Comparison of ENCODE assay signal across 15 cellular contexts in genomic region chr1:244414543-244414942, GRCh38. TPM values are rescaled to one million over a fixed set of nuclear protein-coding genes. Genes with fewer than 3 reads are reported as not detected.
DNase-seq lines count a peak whose midpoint lies in the region; ATAC-seq and TF ChIP-seq lines count a peak whose summit lies in the region.
"Had no signal": no experiment of that assay in that cellular context is flagged by ENCODE, and none has a peak within 500 bp of the region (broad histone marks: within the 10 kb centered on the region; RNA-seq: fewer than 3 reads in every experiment).

No MANE protein-coding gene starts in this region.

- no peaks in the 10 kb centered on the region for H3K9me3 ChIP-seq in cardiac muscle cell (ENCODE audit: low read depth)
- H3K9me3 ChIP-seq: adrenal gland, esophagus muscularis mucosa, left ventricle myocardium inferior had no signal

- DNase-seq in cardiac muscle cell (ENCODE audit: low read depth in 1 of 2, low spot score in 1 of 2) (peak in 1 of 2 donors; percentile 77), cardiac septum (ENCODE audit: low spot score) (no peak), astrocyte of the cerebellum (ENCODE audit: low read depth) (peak; percentile 16), foreskin keratinocyte (peak in 1 of 2 donors; percentile 47), GM20000 (ENCODE audit: low spot score) (no peak), NCI-H1417 treated with DMSO at 0.1 percent for 48 hours (lab: John Stamatoyannopoulos, UW) (no peak)
- DNase-seq in effector CD4-positive, alpha-beta T cell = no peak
- DNase-seq: adrenal gland; GDM1; left ventricle myocardium inferior; NCI-H2107; stimulated activated CD4-positive, alpha-beta T cell treated with anti-CD3 and anti-CD28 coated beads, Interleukin-2, amount 100 ng/mL, for 48 hours had no signal

- intact Hi-C loops in cardiac septum (cut with DNase I) = no loop called here

- no peak overlapping the region for H3K4me3 ChIP-seq in cardiac muscle cell
- H3K4me3 ChIP-seq in astrocyte of the cerebellum (ENCODE audit: low read depth, low read length) = no peak overlapping the region
- H3K4me3 ChIP-seq: adrenal gland, esophagus muscularis mucosa, left ventricle myocardium inferior had no signal

- H3K4me1 ChIP-seq in cardiac muscle cell (ENCODE audit: low read depth) (no peaks in the 10 kb centered on the region), foreskin keratinocyte (no peaks in the 10 kb centered on the region)
- H3K4me1 ChIP-seq: adrenal gland, left ventricle myocardium inferior had no signal

- in situ Hi-C loops in astrocyte of the cerebellum (cut with HindIII; ENCODE audit: low sequenced_read_pairs) = no loop called here

- peaks cover 41% of the 10 kb centered on the region for H3K36me3 ChIP-seq in cardiac muscle cell

- peak; percentile 56 for TF ChIP-seq CTCF in cardiac muscle cell (IDR thresholded peaks at IDR 0.05; ENCODE audit: low read depth, low read length)
- peak; percentile 38 for TF ChIP-seq CTCF in astrocyte of the cerebellum (IDR thresholded peaks at IDR 0.05; ENCODE audit: low read depth, low read length, missing control alignments)
- TF ChIP-seq CTCF in foreskin keratinocyte (conservative IDR thresholded peaks at IDR 0.05) = peak; percentile 52
- no peak for TF ChIP-seq CTCF in GM20000 (IDR thresholded peaks at IDR 0.05; ENCODE audit: extremely low read depth, missing control alignments)

- H3K27me3 ChIP-seq in cardiac muscle cell (no peaks in the 10 kb centered on the region), foreskin keratinocyte (no peaks in the 10 kb centered on the region)
- H3K27me3 ChIP-seq: adrenal gland, esophagus muscularis mucosa had no signal

- H3K27ac ChIP-seq in cardiac muscle cell (no peak overlapping the region), foreskin keratinocyte (no peak overlapping the region)
- H3K27ac ChIP-seq: adrenal gland, esophagus muscularis mucosa, KMS-11, left ventricle myocardium inferior had no signal

- ATAC-seq in foreskin keratinocyte (peak; percentile 75), GM19463 (IDR thresholded peaks at IDR 0.05; ENCODE audit: unreplicated experiment) (no peak)

RNA-seq across cellular contexts. Expression of gene ADSS2, which starts 37.2 kb away (rescaled TPM):
- total RNA-seq in cardiac muscle cell (16.7 and 22.8 TPM in 2 replicates), cardiac septum (8.6 TPM), foreskin keratinocyte (38.6 and 42.8 TPM in 2 replicates)
- polyA plus RNA-seq in cardiac muscle cell (12.8 and 23.8 TPM in 2 replicates), foreskin keratinocyte (19.3 and 25.0 TPM in 2 replicates)

RNA-seq across cellular contexts. Expression of gene CATSPERE, which starts 46.5 kb away (rescaled TPM):
- total RNA-seq in cardiac muscle cell (0.11 and 1.4 TPM in 2 replicates), cardiac septum (0.38 TPM), foreskin keratinocyte (0.07 and 0.21 TPM in 2 replicates)
- polyA plus RNA-seq in cardiac muscle cell (0.27 and 1.1 TPM in 2 replicates), foreskin keratinocyte (0.07 and 0.09 TPM in 2 replicates)
